ENCODE assay signal across 8 cellular contexts in the genomic region with DNA sequence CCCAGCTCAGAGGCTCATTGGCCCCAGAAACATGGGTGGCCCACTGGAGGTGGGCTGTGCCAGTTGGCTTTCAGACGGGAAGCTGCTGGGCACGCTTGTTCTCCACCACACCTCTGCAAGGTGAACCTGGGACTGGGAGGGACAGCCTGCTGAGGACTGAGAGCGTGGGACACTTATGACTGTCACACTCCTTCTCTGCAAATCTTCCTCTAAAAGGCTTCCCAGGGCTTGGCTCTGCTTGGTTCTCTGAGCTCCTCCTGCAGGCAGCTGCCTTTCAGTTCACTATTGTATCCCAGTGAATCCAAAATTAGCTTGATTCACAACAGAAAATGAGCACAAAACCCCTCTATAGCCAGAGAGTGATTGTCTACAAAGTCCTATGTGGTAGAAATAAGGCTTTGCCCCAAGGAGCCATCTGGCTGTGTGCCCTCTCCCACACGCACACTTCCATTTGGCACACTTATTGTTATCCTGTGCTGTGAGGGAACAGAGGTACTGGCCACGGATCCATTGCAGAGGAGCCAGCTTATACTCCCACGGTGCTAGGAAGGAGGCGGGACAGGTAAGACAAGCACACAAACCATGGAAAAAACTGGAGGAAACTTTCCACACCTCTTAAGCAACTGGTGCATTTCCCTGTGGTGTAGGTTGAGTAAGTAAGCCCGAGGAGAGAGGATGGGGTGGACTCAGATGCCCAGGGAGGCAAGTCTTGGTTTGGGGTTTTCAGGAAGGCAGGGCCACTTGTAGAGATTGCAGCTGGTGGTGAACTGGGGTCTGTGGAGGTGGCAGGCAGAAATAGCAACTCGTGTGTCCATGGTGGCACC. TPM values are rescaled to one million over a fixed set of nuclear protein-coding genes. Genes with fewer than 3 reads are reported as not detected.
A peak's percentile ranks its signal among the peaks of the same experiment; 100 is the strongest.
DNase-seq lines count a peak whose midpoint lies in the region; ATAC-seq and TF ChIP-seq lines count a peak whose summit lies in the region.

No MANE protein-coding gene starts in this region.

- TF ChIP-seq CTCF in GM12865 (IDR thresholded peaks at IDR 0.05; ENCODE audit: insufficient read depth, low read depth, low read length, missing control alignments), result no peak
- no peak for TF ChIP-seq CTCF in RWPE1 (conservative IDR thresholded peaks at IDR 0.05; ENCODE audit: low read depth)
- TF ChIP-seq CTCF in gastroesophageal sphincter (IDR thresholded peaks at IDR 0.05), result peak in 3 of 4 experiments; percentile 5 to 24 (median 19)

- CTCF ChIA-PET in RWPE1 (lab: Yijun Ruan, JAX), result interaction anchor here (1.0 to 1.5 kb wide), 4 partner anchors 14 to 56 kb away, joined by 3 to 6 read pairs (median 4); no protein-coding TSS in a partner anchor

- H3K27ac ChIP-seq in RWPE1 (peak overlapping the region; percentile 48), gastroesophageal sphincter (peak overlapping the region; percentile 4 to 95 (median 89)), rectal smooth muscle tissue (ENCODE audit: low read depth, low read length) (peak overlapping the region; percentile 38), GM23248 (no peak overlapping the region)

- no peak for TF ChIP-seq POLR2A in gastroesophageal sphincter (IDR thresholded peaks at IDR 0.05)

- POLR2A ChIA-PET in RWPE1 (lab: Yijun Ruan, JAX; ENCODE audit: low non-redundant PET), result no interaction called here

- peaks cover 0 to 74% (median 38%) of the 10 kb centered on the region in 3 donors for H3K4me1 ChIP-seq in gastroesophageal sphincter
- peaks cover 24% of the 10 kb centered on the region for H3K4me1 ChIP-seq in rectal smooth muscle tissue (ENCODE audit: control insufficient read depth, insufficient read depth, low read length)
- no peaks in the 10 kb centered on the region for H3K4me1 ChIP-seq in GM23248 (ENCODE audit: insufficient read depth)

- H3F3A ChIP-seq in GM23248 (ENCODE audit: insufficient read depth), result no peaks in the 10 kb centered on the region

- H3K4me2 ChIP-seq in GM23248 (ENCODE audit: unreplicated experiment), result no peak overlapping the region

- WGBS in gastroesophageal sphincter (ENCODE audit: low coverage in 1 of 2), 2 donors, result 29 to 54% methylated on average over 2 to 5 of the region's 9 CpGs
- WGBS in GM23248 (ENCODE audit: low coverage in 1 of 2, low lambda C conversion rate in 2 of 2, missing lambda C conversion rate in 2 of 2), 2 experiments, result 69 to 75% methylated on average over 9 of the region's 9 CpGs

- no peak overlapping the region for H2AFZ ChIP-seq in GM23248

- no peaks in the 10 kb centered on the region for H3K27me3 ChIP-seq in gastroesophageal sphincter
- H3K27me3 ChIP-seq in rectal smooth muscle tissue (ENCODE audit: control insufficient read depth, insufficient read depth, low read length), result no peaks in the 10 kb centered on the region
- H3K27me3 ChIP-seq in GM23248 (replicated peaks; ENCODE audit: insufficient read depth), result peaks cover 10% of the 10 kb centered on the region

- ATAC-seq in gastroesophageal sphincter, result peak; percentile 1
- no peak for ATAC-seq in GM18519 (IDR thresholded peaks at IDR 0.05; ENCODE audit: low FRiP score, unreplicated experiment)

- no peaks in the 10 kb centered on the region for H3K36me3 ChIP-seq in gastroesophageal sphincter
- no peaks in the 10 kb centered on the region for H3K36me3 ChIP-seq in rectal smooth muscle tissue (ENCODE audit: control insufficient read depth, insufficient read depth, low read length)
- H3K36me3 ChIP-seq in GM23248 (ENCODE audit: low read depth), result no peaks in the 10 kb centered on the region

- H3K9ac ChIP-seq in rectal smooth muscle tissue (ENCODE audit: low read length) (no peak overlapping the region), GM23248 (no peak overlapping the region)

- peak overlapping the region; percentile 48 for H3K4me3 ChIP-seq in GM12865 (ENCODE audit: low read depth, low read length)
- H3K4me3 ChIP-seq in gastroesophageal sphincter, result no peak overlapping the region
- H3K4me3 ChIP-seq in rectal smooth muscle tissue (ENCODE audit: low read length), result no peak overlapping the region
- H3K4me3 ChIP-seq in GM23248, result no peak overlapping the region

- DNase-seq in GM12865 (ENCODE audit: low read depth) (no peak), RWPE1 (ENCODE audit: low spot score) (no peak), KBM-7 (no peak), COLO829 (ENCODE audit: low spot score) (no peak), GM23248 (no peak)

- H3K9me2 ChIP-seq in GM23248 (ENCODE audit: insufficient read depth), result no peaks in the 10 kb centered on the region

- H3K79me2 ChIP-seq in GM23248 (ENCODE audit: insufficient read depth), result no peaks in the 10 kb centered on the region

- in situ Hi-C loops in KBM-7 (cut with MboI; ENCODE audit: low pct_unique_long_range_greater_than_20kb, low sequenced_read_pairs), result no loop called here
- in situ Hi-C loops in GM23248 (cut with MboI), result no loop called here

- H4K20me1 ChIP-seq in GM23248 (ENCODE audit: insufficient read depth), result no peaks in the 10 kb centered on the region

- no peak for TF ChIP-seq EP300 in gastroesophageal sphincter (IDR thresholded peaks at IDR 0.05)

- no peaks in the 10 kb centered on the region for H3K9me3 ChIP-seq in gastroesophageal sphincter
- H3K9me3 ChIP-seq in GM23248 (ENCODE audit: low read depth), result no peaks in the 10 kb centered on the region

RNA-seq across cellular contexts. Expression of a gene that starts 18.9 kb away (rescaled TPM):
- 100 to 1,000 TPM in 3 of 4 donors, 10 to 100 TPM in 1; 74.5 to 169 (median 116) TPM for total RNA-seq in gastroesophageal sphincter
- total RNA-seq in GM23248 (2014; rRNA removed; shearing (Covaris generic)), result 5.0 and 7.8 TPM in 2 replicates
- polyA plus RNA-seq in GM23248 (2016; fragmentation: Nextera tagmentation; extraction: Ambion mirVana), result 7.5 and 7.9 TPM in 2 replicates

RNA-seq across cellular contexts. Expression of a gene that starts 56.9 kb away (rescaled TPM):
- total RNA-seq in gastroesophageal sphincter, result under 1 TPM in 2 of 4 donors, not detected in 2; 0.13 to 0.16 TPM
- not detected in 2 replicates for total RNA-seq in GM23248 (2014; rRNA removed; shearing (Covaris generic))
- not detected in 2 replicates for polyA plus RNA-seq in GM23248 (2016; fragmentation: Nextera tagmentation; extraction: Ambion mirVana)

Comparison
In these comparisons a context has a peak if more than half of its experiments do, and no peak if none do; other contexts are left out.
1. CTCF ChIP-seq: peak in gastroesophageal sphincter (3 of 4); none in GM12865 (single experiment) and RWPE1 (single experiment).